In the genomic region with DNA sequence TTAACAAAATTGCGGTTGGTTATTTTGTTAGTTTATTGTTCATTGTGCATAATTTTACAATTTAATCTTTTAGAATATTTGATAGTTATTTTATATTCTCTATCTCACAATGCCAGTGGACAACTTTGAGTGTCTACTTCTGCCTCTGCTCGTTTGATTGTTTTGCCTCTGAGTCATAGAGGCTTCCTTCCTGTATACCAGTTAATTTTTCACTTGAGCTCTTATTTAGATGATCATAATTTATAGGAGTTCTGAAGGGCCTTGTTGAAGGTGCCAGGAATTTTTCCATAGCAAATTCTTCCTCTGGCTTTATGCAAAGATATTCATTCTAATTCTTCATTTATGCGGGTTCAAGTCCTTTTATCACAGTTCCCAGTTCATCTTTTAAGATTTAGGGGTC, we compare ENCODE assay signal across 30 cellular contexts. TPM values are rescaled to one million over a fixed set of nuclear protein-coding genes. Genes with fewer than 3 reads are reported as not detected.
"Had no signal": no experiment of that assay in that cellular context is flagged by ENCODE, and none has a peak within 500 bp of the region (broad histone marks: within the 10 kb centered on the region; RNA-seq: fewer than 3 reads in every experiment).

No MANE protein-coding gene starts in this region.

- DNase-seq: activated CD4-positive, alpha-beta memory T cell treated with anti-CD3 and anti-CD28 coated beads, Interleukin-2, amount 10 ng/mL, durations not matched to agents 7 days and 5 days; activated CD4-positive, alpha-beta T cell treated with anti-CD3 and anti-CD28 coated beads for 36 hours; activated CD4-positive, alpha-beta T cell treated with anti-CD3 and anti-CD28 coated beads, Interleukin-2, amount 50 U/mL, for 1 hour; activated CD4-positive, CD25-positive, alpha-beta regulatory T cell; activated gamma-delta T cell treated with Interleukin-2 at 50 U/mL for 16 hours; activated naive CD4-positive, alpha-beta T cell treated with anti-CD3 and anti-CD28 coated beads, Interleukin-2, amount 50 U/mL, for 16 hours; activated naive CD8-positive, alpha-beta T cell treated with anti-CD3 and anti-CD28 coated beads, Interleukin-2, amount 10 ng/mL, durations not matched to agents 7 days and 5 days; activated T-cell treated with anti-CD3 and anti-CD28 coated beads for 4 hours; activated T-cell treated with anti-CD3 and anti-CD28 coated beads, Interleukin-2, amount 50 U/mL, for 48 hours; adrenal gland; anterior cingulate cortex; cerebellar nuclear complex; Karpas-422; MG63; MV-4-11; NCI-H1092 treated with DMSO at 0.1 percent for 48 hours; NCI-H1417 treated with DMSO at 0.1 percent for 48 hours; NCI-H1694; NCI-H2029 treated with DMSO at 0.1 percent for 48 hours; NCI-H510A treated with DMSO at 0.1 percent for 48 hours; NCI-H69; PC-9; T-helper 1 cell had no signal

- H3K27ac Mint-ChIP-seq: activated CD4-positive, alpha-beta memory T cell treated with anti-CD3 and anti-CD28 coated beads, Interleukin-2, amount 10 ng/mL, durations not matched to agents 7 days and 5 days; activated CD4-positive, alpha-beta T cell treated with anti-CD3 and anti-CD28 coated beads for 36 hours; activated naive CD8-positive, alpha-beta T cell treated with anti-CD3 and anti-CD28 coated beads, Interleukin-2, amount 10 ng/mL, durations not matched to agents 7 days and 5 days; activated T-helper 2 cell treated with anti-CD3 and anti-CD28 coated beads, Interferon-gamma antibody, Interleukin-2, Interleukin-4, amounts not matched to agents 10 μg/mL and 5 μg/mL and 100 μg/mL, durations not matched to agents 14 hours and 24 hours and 36 hours had no signal

- H3K9me3 Mint-ChIP-seq: activated naive CD8-positive, alpha-beta T cell treated with anti-CD3 and anti-CD28 coated beads, Interleukin-2, amount 10 ng/mL, durations not matched to agents 7 days and 5 days had no signal

- H3K4me1 Mint-ChIP-seq: activated CD4-positive, alpha-beta memory T cell treated with anti-CD3 and anti-CD28 coated beads, Interleukin-2, amount 10 ng/mL, durations not matched to agents 7 days and 5 days; activated CD4-positive, alpha-beta T cell treated with anti-CD3 and anti-CD28 coated beads for 36 hours; activated naive CD8-positive, alpha-beta T cell treated with anti-CD3 and anti-CD28 coated beads, Interleukin-2, amount 10 ng/mL, durations not matched to agents 7 days and 5 days had no signal

- H3K36me3 ChIP-seq: adrenal gland, MG63 had no signal

- ATAC-seq: activated CD4-positive, alpha-beta T cell treated with anti-CD3 and anti-CD28 coated beads for 36 hours; Right ventricle myocardium inferior had no signal

- H3K4me3 ChIP-seq: adrenal gland, MG63, PC-9, SK-N-MC had no signal

- H3K27ac ChIP-seq: adrenal gland, PC-9, SK-N-MC, VCaP had no signal

- H3K4me1 ChIP-seq: adrenal gland had no signal

- H3K36me3 Mint-ChIP-seq: activated naive CD8-positive, alpha-beta T cell treated with anti-CD3 and anti-CD28 coated beads, Interleukin-2, amount 10 ng/mL, durations not matched to agents 7 days and 5 days had no signal

- H3K27me3 ChIP-seq: adrenal gland, MG63 had no signal

- H3K27me3 Mint-ChIP-seq: activated CD4-positive, alpha-beta memory T cell treated with anti-CD3 and anti-CD28 coated beads, Interleukin-2, amount 10 ng/mL, durations not matched to agents 7 days and 5 days; activated CD4-positive, alpha-beta T cell treated with anti-CD3 and anti-CD28 coated beads for 36 hours; activated naive CD8-positive, alpha-beta T cell treated with anti-CD3 and anti-CD28 coated beads, Interleukin-2, amount 10 ng/mL, durations not matched to agents 7 days and 5 days had no signal

- H3K4me3 Mint-ChIP-seq: activated CD4-positive, alpha-beta memory T cell treated with anti-CD3 and anti-CD28 coated beads, Interleukin-2, amount 10 ng/mL, durations not matched to agents 7 days and 5 days; activated CD4-positive, alpha-beta T cell treated with anti-CD3 and anti-CD28 coated beads for 36 hours; activated naive CD8-positive, alpha-beta T cell treated with anti-CD3 and anti-CD28 coated beads, Interleukin-2, amount 10 ng/mL, durations not matched to agents 7 days and 5 days had no signal

- H3K9me3 ChIP-seq: adrenal gland, MG63 had no signal

RNA-seq across cellular contexts. Expression of a gene that starts 5.2 kb away (rescaled TPM):
- total RNA-seq: activated CD4-positive, alpha-beta memory T cell treated with anti-CD3 and anti-CD28 coated beads, Interleukin-2, amount 10 ng/mL, durations not matched to agents 7 days and 5 days; activated CD4-positive, alpha-beta T cell treated with anti-CD3 and anti-CD28 coated beads for 36 hours; activated CD8-positive, alpha-beta memory T cell treated with anti-CD3 and anti-CD28 coated beads for 36 hours; activated naive CD8-positive, alpha-beta T cell treated with anti-CD3 and anti-CD28 coated beads, Interleukin-2, amount 10 ng/mL, durations not matched to agents 7 days and 5 days; activated T-helper 2 cell treated with anti-CD3 and anti-CD28 coated beads, Interferon-gamma antibody, Interleukin-2, Interleukin-4, amounts not matched to agents 10 μg/mL and 5 μg/mL and 100 μg/mL, durations not matched to agents 14 hours and 24 hours and 36 hours; PC-9; RPMI7951; T-helper 2 cell treated with Interferon-gamma antibody and Interleukin-4, amounts not matched to agents 100 ng/mL and 5 ng/mL, for 36 hours had no signal
